ENCODE assay signal across 16 cellular contexts in the genomic region with DNA sequence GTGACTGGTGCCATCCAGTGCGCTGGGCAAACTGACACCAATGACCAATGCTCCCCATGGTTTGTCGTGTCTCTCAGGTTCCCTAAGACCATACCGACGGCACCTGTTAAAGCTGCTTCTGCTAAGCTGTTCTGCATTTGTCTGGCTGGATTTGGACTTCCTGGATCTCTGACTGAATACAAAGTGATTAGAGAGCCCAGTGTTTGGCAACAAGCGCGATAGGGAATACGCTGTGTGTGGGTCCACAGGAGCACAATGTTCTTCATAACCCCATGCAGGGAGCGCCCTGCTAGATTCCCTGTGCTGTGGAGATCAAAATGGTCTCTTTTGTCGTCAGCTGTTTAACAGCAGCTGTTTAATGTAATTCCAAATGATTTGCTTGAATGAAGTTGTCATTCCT. TPM values are rescaled to one million over a fixed set of nuclear protein-coding genes. Genes with fewer than 3 reads are reported as not detected.
DNase-seq lines count a peak whose midpoint lies in the region; ATAC-seq and TF ChIP-seq lines count a peak whose summit lies in the region.
"Had no signal": no experiment of that assay in that cellular context is flagged by ENCODE, and none has a peak within 500 bp of the region (broad histone marks: within the 10 kb centered on the region; RNA-seq: fewer than 3 reads in every experiment).

No MANE protein-coding gene starts in this region.

- H3K9me3 ChIP-seq in endocrine pancreas (ENCODE audit: control insufficient read depth, low read length) (no peaks in the 10 kb centered on the region), neural progenitor cell (ENCODE audit: low read depth) (no peaks in the 10 kb centered on the region)

- intact Hi-C loops in activated T-helper 2 cell treated with anti-CD3 and anti-CD28 coated beads, Interferon-gamma antibody, Interleukin-2, Interleukin-4, amounts not matched to agents 10 μg/mL and 5 μg/mL and 100 μg/mL, durations not matched to agents 14 hours and 24 hours and 36 hours (cut with micrococcal nuclease): no loop called here

- H3K36me3 ChIP-seq in endocrine pancreas (ENCODE audit: control insufficient read depth, insufficient read depth, low read length) (no peaks in the 10 kb centered on the region), neural progenitor cell (no peaks in the 10 kb centered on the region)

- H3K27me3 ChIP-seq in endocrine pancreas (ENCODE audit: control insufficient read depth, insufficient read depth, low read length) (no peaks in the 10 kb centered on the region), neural progenitor cell (no peaks in the 10 kb centered on the region), foreskin keratinocyte (no peaks in the 10 kb centered on the region)

- no peak overlapping the region for H2AFZ ChIP-seq in neural progenitor cell (replicated peaks)

- H3K79me2 ChIP-seq in neural progenitor cell (ENCODE audit: low read depth): no peaks in the 10 kb centered on the region

- H3K36me3 Mint-ChIP-seq in neural progenitor cell: no peaks in the 10 kb centered on the region
- no peaks in the 10 kb centered on the region for H3K36me3 Mint-ChIP-seq in activated T-helper 2 cell treated with anti-CD3 and anti-CD28 coated beads, Interferon-gamma antibody, Interleukin-2, Interleukin-4, amounts not matched to agents 10 μg/mL and 5 μg/mL and 100 μg/mL, durations not matched to agents 14 hours and 24 hours and 36 hours (ENCODE audit: low read depth)

- no peak for ATAC-seq in foreskin keratinocyte

- no peaks in the 10 kb centered on the region for H3K9me3 Mint-ChIP-seq in neural progenitor cell
- no peaks in the 10 kb centered on the region for H3K9me3 Mint-ChIP-seq in activated T-helper 2 cell treated with anti-CD3 and anti-CD28 coated beads, Interferon-gamma antibody, Interleukin-2, Interleukin-4, amounts not matched to agents 10 μg/mL and 5 μg/mL and 100 μg/mL, durations not matched to agents 14 hours and 24 hours and 36 hours
- H3K9me3 Mint-ChIP-seq: CD4-positive, alpha-beta T cell; HFFc6 had no signal

- H3K4me1 ChIP-seq in endocrine pancreas (ENCODE audit: control insufficient read depth, insufficient read depth, low read length): peaks cover 5% of the 10 kb centered on the region
- peaks cover 32% of the 10 kb centered on the region for H3K4me1 ChIP-seq in neural progenitor cell
- H3K4me1 ChIP-seq in foreskin keratinocyte: no peaks in the 10 kb centered on the region

- H3K4me3 Mint-ChIP-seq in neural progenitor cell: no peak overlapping the region
- H3K4me3 Mint-ChIP-seq in activated T-helper 2 cell treated with anti-CD3 and anti-CD28 coated beads, Interferon-gamma antibody, Interleukin-2, Interleukin-4, amounts not matched to agents 10 μg/mL and 5 μg/mL and 100 μg/mL, durations not matched to agents 14 hours and 24 hours and 36 hours (ENCODE audit: low read depth): no peak overlapping the region
- H3K4me3 Mint-ChIP-seq: B cell; CD4-positive, alpha-beta T cell; HFFc6 had no signal

- no peak for TF ChIP-seq CTCF in neural progenitor cell (IDR thresholded peaks at IDR 0.05)
- TF ChIP-seq CTCF in foreskin keratinocyte (conservative IDR thresholded peaks at IDR 0.05): no peak

- peaks cover 24% of the 10 kb centered on the region for H3F3A ChIP-seq in neural progenitor cell (ENCODE audit: low read depth)

- H3K9ac ChIP-seq in endocrine pancreas (ENCODE audit: control insufficient read depth, insufficient read depth, low read length) (peak overlapping the region; percentile 72), neural progenitor cell (no peak overlapping the region)

- peak overlapping the region; percentile 47 for H3K4me3 ChIP-seq in endocrine pancreas (ENCODE audit: control insufficient read depth, insufficient read depth, low read length)
- H3K4me3 ChIP-seq in neural progenitor cell: peak overlapping the region; percentile 21
- H3K4me3 ChIP-seq: GM12878 had no signal

- H3K27ac Mint-ChIP-seq in neural progenitor cell: no peak overlapping the region
- H3K27ac Mint-ChIP-seq in activated T-helper 2 cell treated with anti-CD3 and anti-CD28 coated beads, Interferon-gamma antibody, Interleukin-2, Interleukin-4, amounts not matched to agents 10 μg/mL and 5 μg/mL and 100 μg/mL, durations not matched to agents 14 hours and 24 hours and 36 hours: no peak overlapping the region
- H3K27ac Mint-ChIP-seq: B cell; CD4-positive, alpha-beta T cell; HFFc6 had no signal

- H3K27me3 Mint-ChIP-seq in neural progenitor cell (ENCODE audit: insufficient read depth, low read depth): peaks cover 2% of the 10 kb centered on the region
- no peaks in the 10 kb centered on the region for H3K27me3 Mint-ChIP-seq in activated T-helper 2 cell treated with anti-CD3 and anti-CD28 coated beads, Interferon-gamma antibody, Interleukin-2, Interleukin-4, amounts not matched to agents 10 μg/mL and 5 μg/mL and 100 μg/mL, durations not matched to agents 14 hours and 24 hours and 36 hours (ENCODE audit: low read depth)
- H3K27me3 Mint-ChIP-seq: B cell; CD4-positive, alpha-beta T cell had no signal

- H3K4me2 ChIP-seq in neural progenitor cell: peak overlapping the region; percentile 40

- H3K27ac ChIP-seq in neural progenitor cell (peak overlapping the region; percentile 62), foreskin keratinocyte (no peak overlapping the region)
- H3K27ac ChIP-seq: 22Rv1 had no signal

- H4K20me1 ChIP-seq in neural progenitor cell (ENCODE audit: low read depth): no peaks in the 10 kb centered on the region

- peak; percentile 30 for DNase-seq in NCI-H1092 (lab: John Stamatoyannopoulos, UW)
- DNase-seq in NCI-H1092 treated with DMSO at 0.1 percent for 48 hours (lab: John Stamatoyannopoulos, UW): no peak
- peak; percentile 33 for DNase-seq in DMS153 treated with DMSO at 0.1 percent for 48 hours (lab: John Stamatoyannopoulos, UW; ENCODE audit: unreplicated experiment)
- peak; percentile 82 for DNase-seq in neural progenitor cell (ENCODE audit: low spot score)
- DNase-seq in activated T-helper 2 cell treated with anti-CD3 and anti-CD28 coated beads, Interferon-gamma antibody, Interleukin-2, Interleukin-4, amounts not matched to agents 10 μg/mL and 5 μg/mL and 100 μg/mL, durations not matched to agents 14 hours and 24 hours and 36 hours (ENCODE audit: low spot score): no peak
- DNase-seq in foreskin keratinocyte: no peak
- no peak for DNase-seq in HUDEP-2 (lab: John Stamatoyannopoulos, UW; ENCODE audit: unreplicated experiment in 76 of 76)
- DNase-seq: CD4-positive, alpha-beta T cell; DND-41; HFFc6; KBM-7; NCI-H1694 treated with DMSO at 0.1 percent for 48 hours had no signal

- peaks cover 32% of the 10 kb centered on the region for H3K4me1 Mint-ChIP-seq in neural progenitor cell
- no peaks in the 10 kb centered on the region for H3K4me1 Mint-ChIP-seq in activated T-helper 2 cell treated with anti-CD3 and anti-CD28 coated beads, Interferon-gamma antibody, Interleukin-2, Interleukin-4, amounts not matched to agents 10 μg/mL and 5 μg/mL and 100 μg/mL, durations not matched to agents 14 hours and 24 hours and 36 hours (ENCODE audit: low read depth)
- H3K4me1 Mint-ChIP-seq: B cell had no signal

RNA-seq across cellular contexts. Expression of gene ESRRG, which starts 26.0 kb away (rescaled TPM):
- total RNA-seq in neural progenitor cell (ENCODE audit: low replicate concordance): 2.1 and 3.0 TPM in 2 replicates
- total RNA-seq in activated T-helper 2 cell treated with anti-CD3 and anti-CD28 coated beads, Interferon-gamma antibody, Interleukin-2, Interleukin-4, amounts not matched to agents 10 μg/mL and 5 μg/mL and 100 μg/mL, durations not matched to agents 14 hours and 24 hours and 36 hours: not detected in 2 replicates
- total RNA-seq in foreskin keratinocyte: 0.03 and 0.07 TPM in 2 replicates
- 0.01 and 0.02 TPM in 2 replicates for polyA plus RNA-seq in foreskin keratinocyte
- total RNA-seq: B cell; CD4-positive, alpha-beta T cell; GM12878 had no signal

Comparison
In these comparisons a context has a peak if more than half of its experiments do, and no peak if none do; other contexts are left out.
1. DNase-seq: peak in NCI-H1092 (single experiment), DMS153 treated with DMSO at 0.1 percent for 48 hours (single experiment) and neural progenitor cell (single experiment); none in NCI-H1092 treated with DMSO at 0.1 percent for 48 hours (single experiment), activated T-helper 2 cell treated with anti-CD3 and anti-CD28 coated beads, Interferon-gamma antibody, Interleukin-2, Interleukin-4, amounts not matched to agents 10 μg/mL and 5 μg/mL and 100 μg/mL, durations not matched to agents 14 hours and 24 hours and 36 hours (single experiment), foreskin keratinocyte (0 of 2) and HUDEP-2 (0 of 76).